Comparison of ENCODE assay signal across 9 cellular contexts in genomic region chr19:18279266-18279515, GRCh38. TPM values are rescaled to one million over a fixed set of nuclear protein-coding genes. Genes with fewer than 3 reads are reported as not detected.
A peak's percentile ranks its signal among the peaks of the same experiment; 100 is the strongest.
DNase-seq lines count a peak whose midpoint lies in the region; ATAC-seq and TF ChIP-seq lines count a peak whose summit lies in the region.
"Had no signal": no experiment of that assay in that cellular context is flagged by ENCODE, and none has a peak within 500 bp of the region (broad histone marks: within the 10 kb centered on the region; RNA-seq: fewer than 3 reads in every experiment).

No MANE protein-coding gene starts in this region.

- H3K36me3 Mint-ChIP-seq in naive thymus-derived CD4-positive, alpha-beta T cell: peaks cover 0 to 29% (median 8%) of the 10 kb centered on the region in 5 donors

- peaks cover 0 to 49% (median 0%) of the 10 kb centered on the region in 11 donors for H3K9me3 Mint-ChIP-seq in naive thymus-derived CD4-positive, alpha-beta T cell

- no peaks in the 10 kb centered on the region for H3K9me3 ChIP-seq in naive thymus-derived CD4-positive, alpha-beta T cell (ENCODE audit: control insufficient read depth in 2 of 3, low read length in 3 of 3)

- DNase-seq in AG09309 (ENCODE audit: low read depth): no peak
- no peak for DNase-seq in LNCaP clone FGC (ENCODE audit: low read depth)
- DNase-seq in coronary artery (ENCODE audit: low spot score): no peak
- DNase-seq in naive thymus-derived CD4-positive, alpha-beta T cell: no peak
- DNase-seq in NCI-H146 (lab: John Stamatoyannopoulos, UW): no peak
- DNase-seq in NCI-H748 treated with DMSO at 0.1 percent for 48 hours (lab: John Stamatoyannopoulos, UW): no peak
- no peak for DNase-seq in activated effector memory CD4-positive, alpha-beta T cell treated with Interleukin-2 at 50 U/mL for 16 hours
- DNase-seq in COLO668 (lab: John Stamatoyannopoulos, UW; ENCODE audit: unreplicated experiment): no peak

- peaks cover 0 to 9% (median 0%) of the 10 kb centered on the region in 5 donors for H3K27me3 Mint-ChIP-seq in naive thymus-derived CD4-positive, alpha-beta T cell

- no peak for ATAC-seq in naive thymus-derived CD4-positive, alpha-beta T cell

- H3K27me3 ChIP-seq in naive thymus-derived CD4-positive, alpha-beta T cell (ENCODE audit: control insufficient read depth in 2 of 2, insufficient read depth in 2 of 2, low read length in 2 of 2): no peaks in the 10 kb centered on the region

- POLR2A ChIA-PET in naive thymus-derived CD4-positive, alpha-beta T cell (lab: Charles Lee): interaction anchor here (0.5 to 10.5 kb wide), 22 partner anchors 10 to 310 kb away, joined by 3 to 757 read pairs (median 10); partner anchors contain the start of genes ARRDC2, IFI30, LSM4 and MPV17L2

- CTCF ChIA-PET in naive thymus-derived CD4-positive, alpha-beta T cell (lab: Charles Lee): interaction anchor here (0.7 to 7.8 kb wide), 23 partner anchors 9 to 160 kb away, joined by 3 to 266 read pairs (median 6); partner anchors contain the start of gene LSM4

- H3K27ac ChIP-seq in coronary artery: peak overlapping the region; percentile 100
- peak overlapping the region; percentile 100 for H3K27ac ChIP-seq in naive thymus-derived CD4-positive, alpha-beta T cell (ENCODE audit: low read depth, low read length)

- H3K4me1 ChIP-seq in naive thymus-derived CD4-positive, alpha-beta T cell (ENCODE audit: control insufficient read depth in 2 of 2, insufficient read depth in 2 of 2, low read length in 2 of 2): peaks cover 24 to 51% of the 10 kb centered on the region in 2 donors

- peaks cover 0 to 36% (median 8%) of the 10 kb centered on the region in 3 experiments for H3K36me3 ChIP-seq in naive thymus-derived CD4-positive, alpha-beta T cell (ENCODE audit: control insufficient read depth in 2 of 3, insufficient read depth in 3 of 3, low read length in 3 of 3)

- intact Hi-C loops in naive thymus-derived CD4-positive, alpha-beta T cell (cut with micrococcal nuclease): loop anchor here (1.0 to 5.0 kb wide), 5 partner anchors 44 to 133 kb away; partner anchors contain the start of genes LSM4 (in 2 of the 2) and RAB3A (in 1 of the 2)

- H3K27ac Mint-ChIP-seq in naive thymus-derived CD4-positive, alpha-beta T cell: peak overlapping the region; percentile 96 to 99 (median 98)

- H3K4me3 ChIP-seq in AG09309 (ENCODE audit: control insufficient read depth, low read depth, low read length) (peak overlapping the region; percentile 74), LNCaP clone FGC (ENCODE audit: low read depth, low read length) (peak overlapping the region; percentile 89), coronary artery (peak overlapping the region; percentile 93)
- peak overlapping the region; percentile 91 for H3K4me3 ChIP-seq in naive thymus-derived CD4-positive, alpha-beta T cell (ENCODE audit: low read length)

- H3K4me1 Mint-ChIP-seq in naive thymus-derived CD4-positive, alpha-beta T cell: peaks cover 23 to 52% (median 47%) of the 10 kb centered on the region in 7 donors

- H3K4me3 Mint-ChIP-seq in naive thymus-derived CD4-positive, alpha-beta T cell: peak overlapping the region; percentile 91 to 99 (median 95)

- no peak for TF ChIP-seq CTCF in AG09309 (IDR thresholded peaks at IDR 0.05; ENCODE audit: control insufficient read depth, insufficient read depth, low read depth, low read length, missing control alignments)
- no peak for TF ChIP-seq CTCF in LNCaP clone FGC (IDR thresholded peaks at IDR 0.05; ENCODE audit: control insufficient read depth, extremely low read depth, insufficient read depth)
- no peak for TF ChIP-seq CTCF in coronary artery (IDR thresholded peaks at IDR 0.05)

RNA-seq across cellular contexts. Expression of gene JUND, which starts 2.2 kb away (rescaled TPM):
- total RNA-seq in naive thymus-derived CD4-positive, alpha-beta T cell: 1,000 to 10,000 TPM in 2 of 5 experiments, 100 to 1,000 TPM in 3; 196 to 1,360 (median 279) TPM
- 10 to 100 TPM; 29.0 to 67.3 TPM for polyA plus RNA-seq in naive thymus-derived CD4-positive, alpha-beta T cell

RNA-seq across cellular contexts. Expression of gene IQCN, which starts 4.9 kb away (rescaled TPM):
- total RNA-seq in naive thymus-derived CD4-positive, alpha-beta T cell: 10 to 100 TPM in 2 of 5 experiments, 1 to 10 TPM in 3; 4.7 to 28.3 (median 9.1) TPM
- polyA plus RNA-seq in naive thymus-derived CD4-positive, alpha-beta T cell: under 1 TPM; 0.19 to 0.24 TPM
- total RNA-seq: pulmonary artery endothelial cell had no signal

RNA-seq across cellular contexts. Expression of gene LSM4, which starts 43.7 kb away (rescaled TPM):
- total RNA-seq in naive thymus-derived CD4-positive, alpha-beta T cell: 100 to 1,000 TPM in 1 of 5 experiments, 10 to 100 TPM in 4; 45.3 to 131 (median 56.2) TPM
- polyA plus RNA-seq in naive thymus-derived CD4-positive, alpha-beta T cell: 100 to 1,000 TPM; 123 to 163 TPM

RNA-seq across cellular contexts. Expression of gene PDE4C, which starts 53.0 kb away (rescaled TPM):
- not detected for total RNA-seq in naive thymus-derived CD4-positive, alpha-beta T cell
- not detected for polyA plus RNA-seq in naive thymus-derived CD4-positive, alpha-beta T cell
